17 cellular contexts compared by ENCODE assay signal in the genomic region with DNA sequence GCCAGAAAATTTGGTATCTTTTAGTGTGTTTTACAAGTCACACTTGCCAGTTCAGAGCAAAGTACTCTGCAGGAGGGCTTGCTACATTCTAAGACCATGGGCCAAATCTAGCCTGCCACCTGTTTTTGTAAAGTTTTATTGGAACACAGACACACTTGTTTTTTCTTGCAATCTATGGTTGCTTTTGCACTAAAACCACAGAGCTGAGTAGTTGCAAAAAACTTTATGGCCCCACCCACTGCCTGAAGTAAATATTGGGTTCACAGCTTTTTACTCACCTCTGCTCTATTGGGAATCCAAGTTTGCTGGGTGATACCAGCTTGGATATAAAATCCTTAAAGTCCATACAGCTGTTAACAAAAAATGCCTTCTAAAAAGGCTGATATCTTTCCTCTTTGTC.
"Had no signal": no experiment of that assay in that cellular context is flagged by ENCODE, and none has a peak within 500 bp of the region (broad histone marks: within the 10 kb centered on the region; RNA-seq: fewer than 3 reads in every experiment).

No MANE protein-coding gene starts in this region.

- FAIRE-seq: keratinocyte had no signal

- H3K27me3 ChIP-seq: brain microvascular endothelial cell, transverse colon, vagina had no signal

- H3K27me3 Mint-ChIP-seq: activated CD4-positive, alpha-beta T cell treated with anti-CD3 and anti-CD28 coated beads, Interleukin-2, amount 10 ng/mL, durations not matched to agents 7 days and 5 days; activated naive CD8-positive, alpha-beta T cell treated with anti-CD3 and anti-CD28 coated beads for 36 hours; dendritic cell treated with granulocyte-macrophage colony-stimulating factor and Interleukin-4, amounts not matched to agents 40 ng/mL and 50 ng/mL, for 4 days; naive B cell had no signal

- H3K4me3 ChIP-seq: transverse colon, vagina had no signal

- H3K4me3 Mint-ChIP-seq: activated CD4-positive, alpha-beta T cell treated with anti-CD3 and anti-CD28 coated beads, Interleukin-2, amount 10 ng/mL, durations not matched to agents 7 days and 5 days; activated naive CD8-positive, alpha-beta T cell treated with anti-CD3 and anti-CD28 coated beads for 36 hours; activated T-cell treated with anti-CD3 and anti-CD28 coated beads, Interleukin-2, amount 50 U/mL, for 72 hours; dendritic cell treated with granulocyte-macrophage colony-stimulating factor and Interleukin-4, amounts not matched to agents 40 ng/mL and 50 ng/mL, for 4 days; naive B cell; T-helper 2 cell treated with Interferon-gamma antibody and Interleukin-4, amounts not matched to agents 5 μg/mL and 100 μg/mL, for 36 hours had no signal

- H3K27ac ChIP-seq: brain microvascular endothelial cell, transverse colon, vagina had no signal

- ATAC-seq: activated T-cell treated with anti-CD3 and anti-CD28 coated beads, Interleukin-2, amount 50 U/mL, for 72 hours; left lobe of liver had no signal

- H3K4me1 Mint-ChIP-seq: naive B cell had no signal

- H3K4me1 ChIP-seq: transverse colon, vagina had no signal

- DNase-seq: activated CD4-positive, alpha-beta T cell treated with anti-CD3 and anti-CD28 coated beads, Interleukin-2, amount 10 ng/mL, durations not matched to agents 7 days and 5 days; activated CD4-positive, CD25-positive, alpha-beta regulatory T cell; activated CD8-positive, alpha-beta memory T cell treated with anti-CD3 and anti-CD28 coated beads, Interleukin-2, amount 50 U/mL, for 48 hours; activated gamma-delta T cell; activated naive CD8-positive, alpha-beta T cell treated with anti-CD3 and anti-CD28 coated beads for 36 hours; activated T-cell treated with anti-CD3 and anti-CD28 coated beads, Interleukin-2, amount 50 U/mL, for 72 hours; brain microvascular endothelial cell; cerebellar nuclear complex; naive B cell; stimulated activated CD4-positive, alpha-beta T cell treated with anti-CD3 and anti-CD28 coated beads, Interleukin-4, amount 100 ng/mL, for 1 hour; stimulated activated naive CD4-positive, alpha-beta T cell; transverse colon had no signal

- H3K27ac Mint-ChIP-seq: activated CD4-positive, alpha-beta T cell treated with anti-CD3 and anti-CD28 coated beads, Interleukin-2, amount 10 ng/mL, durations not matched to agents 7 days and 5 days; activated T-cell treated with anti-CD3 and anti-CD28 coated beads, Interleukin-2, amount 50 U/mL, for 72 hours; dendritic cell treated with granulocyte-macrophage colony-stimulating factor and Interleukin-4, amounts not matched to agents 40 ng/mL and 50 ng/mL, for 4 days; naive B cell; T-helper 2 cell treated with Interferon-gamma antibody and Interleukin-4, amounts not matched to agents 5 μg/mL and 100 μg/mL, for 36 hours had no signal
